ENCODE assay signal across 8 cellular contexts in genomic region chr13:113862191-113862765, GRCh38. TPM values are rescaled to one million over a fixed set of nuclear protein-coding genes. Genes with fewer than 3 reads are reported as not detected.
A peak's percentile ranks its signal among the peaks of the same experiment; 100 is the strongest.
DNase-seq lines count a peak whose midpoint lies in the region; ATAC-seq and TF ChIP-seq lines count a peak whose summit lies in the region.

No MANE protein-coding gene starts in this region.

- peak overlapping the region; percentile 60 for H3K9ac ChIP-seq in mucosa of stomach (ENCODE audit: low read length)

- H3K9me3 Mint-ChIP-seq in activated naive CD4-positive, alpha-beta T cell treated with anti-CD3 and anti-CD28 coated beads, Interleukin-2, amount 10 ng/mL, durations not matched to agents 7 days and 5 days = peaks cover 14% of the 10 kb centered on the region

- H3K27ac Mint-ChIP-seq in activated naive CD4-positive, alpha-beta T cell treated with anti-CD3 and anti-CD28 coated beads, Interleukin-2, amount 10 ng/mL, durations not matched to agents 7 days and 5 days = no peak overlapping the region

- H3K4me1 ChIP-seq in mucosa of stomach (ENCODE audit: control insufficient read depth, insufficient read depth, low read length) = peaks cover 47% of the 10 kb centered on the region
- peaks cover 0 to 22% of the 10 kb centered on the region in 2 donors for H3K4me1 ChIP-seq in uterus

- H3K4me3 ChIP-seq in choroid plexus epithelial cell (ENCODE audit: low read depth, low read length) = peak overlapping the region; percentile 69
- peak overlapping the region; percentile 14 for H3K4me3 ChIP-seq in mucosa of stomach (ENCODE audit: low read length)
- peak overlapping the region; percentile 38 to 80 for H3K4me3 ChIP-seq in uterus

- H3K36me3 ChIP-seq in mucosa of stomach (ENCODE audit: control insufficient read depth, insufficient read depth, low read length) = no peaks in the 10 kb centered on the region
- no peaks in the 10 kb centered on the region for H3K36me3 ChIP-seq in uterus

- no peak for TF ChIP-seq POLR2A in uterus (IDR thresholded peaks at IDR 0.05)

- H3K27me3 ChIP-seq in mucosa of stomach (ENCODE audit: control insufficient read depth, insufficient read depth, low read length) (peaks cover 6% of the 10 kb centered on the region), uterus (no peaks in the 10 kb centered on the region)

- peak overlapping the region; percentile 87 to 97 for H3K27ac ChIP-seq in uterus

- CTCF ChIA-PET in activated naive CD4-positive, alpha-beta T cell treated with anti-CD3 and anti-CD28 coated beads, Interleukin-2, amount 10 ng/mL, durations not matched to agents 7 days and 5 days (lab: Charles Lee) = no interaction called here

- H3K27me3 Mint-ChIP-seq in activated naive CD4-positive, alpha-beta T cell treated with anti-CD3 and anti-CD28 coated beads, Interleukin-2, amount 10 ng/mL, durations not matched to agents 7 days and 5 days = peaks cover 68% of the 10 kb centered on the region

- peaks cover 3% of the 10 kb centered on the region for H3K36me3 Mint-ChIP-seq in activated naive CD4-positive, alpha-beta T cell treated with anti-CD3 and anti-CD28 coated beads, Interleukin-2, amount 10 ng/mL, durations not matched to agents 7 days and 5 days

- H3K9me3 ChIP-seq in mucosa of stomach (ENCODE audit: control insufficient read depth, low read length) (no peaks in the 10 kb centered on the region), uterus (no peaks in the 10 kb centered on the region)

- intact Hi-C loops in uterus (cut with DNase I; ENCODE audit: low total_unique reads) = no loop called here

- H3K4me3 Mint-ChIP-seq in activated naive CD4-positive, alpha-beta T cell treated with anti-CD3 and anti-CD28 coated beads, Interleukin-2, amount 10 ng/mL, durations not matched to agents 7 days and 5 days = peak overlapping the region; percentile 68

- ATAC-seq in HG02852 (IDR thresholded peaks at IDR 0.05; ENCODE audit: unreplicated experiment) = no peak
- ATAC-seq in GM19467 (IDR thresholded peaks at IDR 0.05; ENCODE audit: unreplicated experiment) = no peak

- TF ChIP-seq CTCF in choroid plexus epithelial cell (conservative IDR thresholded peaks at IDR 0.05; ENCODE audit: low read depth, low read length) = no peak
- no peak for TF ChIP-seq CTCF in uterus (IDR thresholded peaks at IDR 0.05)

- peaks cover 20% of the 10 kb centered on the region for H3K4me1 Mint-ChIP-seq in activated naive CD4-positive, alpha-beta T cell treated with anti-CD3 and anti-CD28 coated beads, Interleukin-2, amount 10 ng/mL, durations not matched to agents 7 days and 5 days

- no peak for DNase-seq in activated naive CD4-positive, alpha-beta T cell treated with anti-CD3 and anti-CD28 coated beads, Interleukin-2, amount 10 ng/mL, durations not matched to agents 7 days and 5 days
- no peak for DNase-seq in activated naive CD4-positive, alpha-beta T cell treated with anti-CD3 and anti-CD28 coated beads, Interleukin-2, amount 50 U/mL, for 16 hours
- DNase-seq in choroid plexus epithelial cell (ENCODE audit: low read depth) (no peak), uterus (peak in 1 of 2 donors; percentile 28), NCI-H524 treated with DMSO at 0.1 percent for 48 hours (lab: John Stamatoyannopoulos, UW) (no peak)

RNA-seq across cellular contexts. Expression of gene GAS6, which starts 1.6 kb away (rescaled TPM):
- total RNA-seq in uterus = 100 to 1,000 TPM; 128 to 287 (median 199) TPM

Comparison
In these comparisons a context has a peak if more than half of its experiments do, and no peak if none do; other contexts are left out.
1. H3K4me3 ChIP-seq: peak in every context shown above with its lines; median percentile 69 in choroid plexus epithelial cell; 59 in uterus; 14 in mucosa of stomach.